ENCODE assay signal across 7 cellular contexts in genomic region chr4:185511243-185511642, GRCh38. TPM values are rescaled to one million over a fixed set of nuclear protein-coding genes. Genes with fewer than 3 reads are reported as not detected.
"Had no signal": no experiment of that assay in that cellular context is flagged by ENCODE, and none has a peak within 500 bp of the region (broad histone marks: within the 10 kb centered on the region; RNA-seq: fewer than 3 reads in every experiment).

No MANE protein-coding gene starts in this region.

RNA-seq across cellular contexts. Expression of gene PDLIM3, which starts 24.1 kb away (rescaled TPM):
- total RNA-seq: activated CD4-positive, alpha-beta T cell treated with anti-CD3 and anti-CD28 coated beads for 36 hours; activated CD4-positive, alpha-beta T cell treated with anti-CD3 and anti-CD28 coated beads, Interleukin-2, amount 10 ng/mL, durations not matched to agents 7 days and 5 days; activated CD8-positive, alpha-beta T cell treated with anti-CD3 and anti-CD28 coated beads, Interleukin-2, amount 10 ng/mL, durations not matched to agents 7 days and 5 days; activated naive CD8-positive, alpha-beta T cell treated with anti-CD3 and anti-CD28 coated beads, Interleukin-2, amount 10 ng/mL, durations not matched to agents 7 days and 5 days; K562 had no signal

RNA-seq across cellular contexts. Expression of gene CCDC110, which starts 39.7 kb away (rescaled TPM):
- total RNA-seq: activated CD4-positive, alpha-beta T cell treated with anti-CD3 and anti-CD28 coated beads, Interleukin-2, amount 10 ng/mL, durations not matched to agents 7 days and 5 days; activated CD8-positive, alpha-beta T cell treated with anti-CD3 and anti-CD28 coated beads, Interleukin-2, amount 10 ng/mL, durations not matched to agents 7 days and 5 days; activated T-helper 2 cell treated with anti-CD3 and anti-CD28 coated beads, Interferon-gamma antibody, Interleukin-2, Interleukin-4, amounts not matched to agents 10 μg/mL and 5 μg/mL and 100 μg/mL, durations not matched to agents 14 hours and 24 hours and 36 hours; ascending aorta had no signal
